10 cellular contexts compared by ENCODE assay signal in genomic region chr20:24955045-24955444, GRCh38. TPM values are rescaled to one million over a fixed set of nuclear protein-coding genes. Genes with fewer than 3 reads are reported as not detected.
DNase-seq lines count a peak whose midpoint lies in the region; ATAC-seq and TF ChIP-seq lines count a peak whose summit lies in the region.
"Had no signal": no experiment of that assay in that cellular context is flagged by ENCODE, and none has a peak within 500 bp of the region (broad histone marks: within the 10 kb centered on the region; RNA-seq: fewer than 3 reads in every experiment).

No MANE protein-coding gene starts in this region.

- H3K9me3 ChIP-seq in BLaER1 treated with 17β-estradiol and CSF1 and Interleukin-3, amounts not matched to agents 10 nM and 100 nM (replicated peaks in 1 of 11), result no peaks in the 10 kb centered on the region

- no peak for TF ChIP-seq CTCF in activated B cell treated with CpG ODN at 0.5 μM for 24 hours (IDR thresholded peaks at IDR 0.05)

- H3K4me1 Mint-ChIP-seq in activated B cell treated with CpG ODN at 0.5 μM for 24 hours, result peaks cover 19% of the 10 kb centered on the region

- H4K20me1 ChIP-seq in BLaER1 treated with 17β-estradiol and CSF1 and Interleukin-3, amounts not matched to agents 10 nM and 100 nM, result peaks cover 0 to 38% (median 11%) of the 10 kb centered on the region in 11 experiments; a peak in 9 of 22 replicates

- H3K27ac Mint-ChIP-seq in activated B cell treated with CpG ODN at 0.5 μM for 24 hours, result no peak overlapping the region

- DNase-seq in activated B cell treated with CpG ODN at 0.5 μM for 24 hours (no peak), DMS153 treated with DMSO at 0.1 percent for 48 hours (lab: John Stamatoyannopoulos, UW; ENCODE audit: unreplicated experiment) (no peak), ACHN (no peak), DMS114 treated with DMSO at 0.1 percent for 48 hours (lab: John Stamatoyannopoulos, UW; ENCODE audit: unreplicated experiment) (no peak)

- no peaks in the 10 kb centered on the region for H3K27me3 ChIP-seq in BLaER1 treated with 17β-estradiol and CSF1 and Interleukin-3, amounts not matched to agents 10 nM and 100 nM

- ATAC-seq in GM19025 (IDR thresholded peaks at IDR 0.05; ENCODE audit: low read depth, unreplicated experiment) (peak; percentile 85), HG03060 (IDR thresholded peaks at IDR 0.05; ENCODE audit: low read depth, unreplicated experiment) (peak; percentile 87), activated B cell treated with CpG ODN at 0.5 μM for 24 hours (ENCODE audit: low read depth) (peak; percentile 50), SK-N-SH treated with all-trans-retinoic acid at 6 μM for 48 hours (no peak)
- ATAC-seq: Panc1 had no signal

- H3K36me3 Mint-ChIP-seq in activated B cell treated with CpG ODN at 0.5 μM for 24 hours (ENCODE audit: low read depth), result peaks cover 14% of the 10 kb centered on the region

- H3K4me3 Mint-ChIP-seq in activated B cell treated with CpG ODN at 0.5 μM for 24 hours, result peak overlapping the region; percentile 16

- H3K4me3 ChIP-seq in BLaER1 treated with 17β-estradiol and CSF1 and Interleukin-3, amounts not matched to agents 10 nM and 100 nM, result no peak overlapping the region
- H3K4me3 ChIP-seq: lung had no signal

- intact Hi-C loops in activated B cell treated with CpG ODN at 0.5 μM for 24 hours (cut with micrococcal nuclease), result no loop called here

- in situ Hi-C loops in ACHN (cut with HindIII; ENCODE audit: low pct_ligation_motif_present, low pct_unique_long_range_greater_than_20kb, low sequenced_read_pairs), result no loop called here

- H3K4me2 ChIP-seq in BLaER1 treated with 17β-estradiol and CSF1 and Interleukin-3, amounts not matched to agents 10 nM and 100 nM, result peak overlapping the region; percentile 77 to 100 (median 99)

- CTCF ChIA-PET in activated B cell treated with CpG ODN at 0.5 μM for 24 hours (lab: Charles Lee), result interaction anchor here (0.9 kb wide), 1 partner anchor 35 kb away, joined by 3 read pairs; no protein-coding TSS in a partner anchor

- POLR2A ChIA-PET in activated B cell treated with CpG ODN at 0.5 μM for 24 hours (lab: Charles Lee), result interaction anchor here (0.7 kb wide), 1 partner anchor 156 kb away, joined by 5 read pairs; no protein-coding TSS in a partner anchor

- peaks cover 2% of the 10 kb centered on the region for H3K27me3 Mint-ChIP-seq in activated B cell treated with CpG ODN at 0.5 μM for 24 hours

- peak overlapping the region in 9 of 11 experiments; percentile 18 to 91 (median 41); a peak in 12 of 22 replicates for H3K9ac ChIP-seq in BLaER1 treated with 17β-estradiol and CSF1 and Interleukin-3, amounts not matched to agents 10 nM and 100 nM

- H3K4me1 ChIP-seq in BLaER1 treated with 17β-estradiol and CSF1 and Interleukin-3, amounts not matched to agents 10 nM and 100 nM, result peaks cover 65 to 68% (median 67%) of the 10 kb centered on the region in 10 experiments

- H3K9me3 Mint-ChIP-seq in activated B cell treated with CpG ODN at 0.5 μM for 24 hours, result no peaks in the 10 kb centered on the region

- H3K36me3 ChIP-seq in BLaER1 treated with 17β-estradiol and CSF1 and Interleukin-3, amounts not matched to agents 10 nM and 100 nM, result peaks cover 28 to 58% (median 33%) of the 10 kb centered on the region in 11 experiments

- H3K27ac ChIP-seq in BLaER1 treated with 17β-estradiol and CSF1 and Interleukin-3, amounts not matched to agents 10 nM and 100 nM, result peak overlapping the region; percentile 13 to 97 (median 87); a peak in 18 of 22 replicates

TF ChIP-seq in SK-N-SH treated with all-trans-retinoic acid at 6 μM for 48 hours, 23 proteins besides CTCF, POLR2A, EP300 and RAD21:
- TF ChIP-seq, protein P1, sequence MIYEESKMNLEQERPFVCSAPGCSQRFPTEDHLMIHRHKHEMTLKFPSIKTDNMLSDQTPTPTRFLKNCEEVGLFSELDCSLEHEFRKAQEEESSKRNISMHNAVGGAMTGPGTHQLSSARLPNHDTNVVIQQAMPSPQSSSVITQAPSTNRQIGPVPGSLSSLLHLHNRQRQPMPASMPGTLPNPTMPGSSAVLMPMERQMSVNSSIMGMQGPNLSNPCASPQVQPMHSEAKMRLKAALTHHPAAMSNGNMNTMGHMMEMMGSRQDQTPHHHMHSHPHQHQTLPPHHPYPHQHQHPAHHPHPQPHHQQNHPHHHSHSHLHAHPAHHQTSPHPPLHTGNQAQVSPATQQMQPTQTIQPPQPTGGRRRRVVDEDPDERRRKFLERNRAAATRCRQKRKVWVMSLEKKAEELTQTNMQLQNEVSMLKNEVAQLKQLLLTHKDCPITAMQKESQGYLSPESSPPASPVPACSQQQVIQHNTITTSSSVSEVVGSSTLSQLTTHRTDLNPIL (CRISPR knock-in tag; IDR thresholded peaks at IDR 0.05; ENCODE audit: low read depth), result no peak
- TF ChIP-seq TCF4 (CRISPR knock-in tag; IDR thresholded peaks at IDR 0.05; ENCODE audit: borderline replicate concordance) (no peak), POU6F1 (CRISPR knock-in tag; IDR thresholded peaks at IDR 0.05; ENCODE audit: borderline replicate concordance, low read depth) (no peak), PPARA (CRISPR knock-in tag; IDR thresholded peaks at IDR 0.05; ENCODE audit: borderline replicate concordance) (no peak), ARNTL (CRISPR knock-in tag; IDR thresholded peaks at IDR 0.05; ENCODE audit: borderline replicate concordance, low read depth) (no peak), ISL1 (CRISPR knock-in tag; IDR thresholded peaks at IDR 0.05) (no peak), RARB (CRISPR knock-in tag; IDR thresholded peaks at IDR 0.05) (no peak), TSHZ2 (CRISPR knock-in tag; IDR thresholded peaks at IDR 0.05) (no peak), SNAI2 (CRISPR knock-in tag; IDR thresholded peaks at IDR 0.05) (no peak), ZC3H10 (CRISPR knock-in tag; IDR thresholded peaks at IDR 0.05) (no peak), ZFP3 (CRISPR knock-in tag; IDR thresholded peaks at IDR 0.05) (no peak), BACH2 (CRISPR knock-in tag; IDR thresholded peaks at IDR 0.05; ENCODE audit: borderline replicate concordance) (no peak), TOX (CRISPR knock-in tag; IDR thresholded peaks at IDR 0.05; ENCODE audit: borderline replicate concordance) (no peak)
TF ChIP-seq in SK-N-SH treated with all-trans-retinoic acid at 6 μM for 48 hours: peak in this region for 0.

RNA-seq across cellular contexts. Expression of gene CST7, which starts 6.0 kb away (rescaled TPM):
- total RNA-seq in activated B cell treated with CpG ODN at 0.5 μM for 24 hours, result 0.86 and 1.0 TPM in 2 replicates

RNA-seq across cellular contexts. Expression of gene APMAP, which starts 37.5 kb away (rescaled TPM):
- 22.3 and 24.9 TPM in 2 replicates for total RNA-seq in activated B cell treated with CpG ODN at 0.5 μM for 24 hours
